In genomic region chr2:85354286-85355072, GRCh38 we compare ENCODE assay signal across 8 cellular contexts. TPM values are rescaled to one million over a fixed set of nuclear protein-coding genes. Genes with fewer than 3 reads are reported as not detected.
DNase-seq lines count a peak whose midpoint lies in the region; ATAC-seq lines count a peak whose summit lies in the region.

ELMOD3 (plus strand) TSS chr2:85354769; CDS start chr2:85357199, 2,430 bp downstream.
RETSAT (minus strand) TSS chr2:85354528; CDS start chr2:85354507, 21 bp downstream.

- no peaks in the 10 kb centered on the region for H3K27me3 Mint-ChIP-seq in dendritic cell treated with granulocyte-macrophage colony-stimulating factor and Interleukin-4, amounts not matched to agents 40 ng/mL and 50 ng/mL, for 4 days

- peaks cover 42% of the 10 kb centered on the region for H3K4me1 Mint-ChIP-seq in dendritic cell treated with granulocyte-macrophage colony-stimulating factor and Interleukin-4, amounts not matched to agents 40 ng/mL and 50 ng/mL, for 4 days (ENCODE audit: low read depth)

- intact Hi-C loops in dendritic cell treated with granulocyte-macrophage colony-stimulating factor and Interleukin-4, amounts not matched to agents 40 ng/mL and 50 ng/mL, for 4 days (cut with micrococcal nuclease), result loop anchor here (1.0 kb wide), 1 partner anchor 26 kb away; no protein-coding TSS in a partner anchor

- DNase-seq in C1 segment of cervical spinal cord (lab: John Stamatoyannopoulos, UW) (peak; percentile 70 to 98 (median 94)), NCI-H748 treated with DMSO at 0.1 percent for 48 hours (lab: John Stamatoyannopoulos, UW) (peak; percentile 89), left lobe of liver (ENCODE audit: low spot score) (peak; percentile 98)
- DNase-seq in activated CD4-positive, alpha-beta T cell treated with anti-CD3 and anti-CD28 coated beads, Interleukin-2, amount 50 U/mL, for 24 hours (ENCODE audit: low read depth in 1 of 2, low spot score in 1 of 2), result peak; percentile 78 to 97
- DNase-seq in stimulated activated CD4-positive, alpha-beta T cell treated with anti-CD3 and anti-CD28 coated beads, Interleukin-2, amount 100 ng/mL, for 4 hours (ENCODE audit: low read depth), result peak; percentile 95

- H3K36me3 Mint-ChIP-seq in dendritic cell treated with granulocyte-macrophage colony-stimulating factor and Interleukin-4, amounts not matched to agents 40 ng/mL and 50 ng/mL, for 4 days (ENCODE audit: low read depth), result peaks cover 74% of the 10 kb centered on the region

- peak within 1 kb of the TSS; percentile 98 for H3K4me3 Mint-ChIP-seq in dendritic cell treated with granulocyte-macrophage colony-stimulating factor and Interleukin-4, amounts not matched to agents 40 ng/mL and 50 ng/mL, for 4 days

- peak; percentile 97 for ATAC-seq in GM19372 (IDR thresholded peaks at IDR 0.05; ENCODE audit: low read depth, unreplicated experiment)
- ATAC-seq in HG03558 (IDR thresholded peaks at IDR 0.05; ENCODE audit: extremely low read depth, unreplicated experiment), result peak; percentile 91
- ATAC-seq in left lobe of liver, result peak; percentile 95

- no peaks in the 10 kb centered on the region for H3K9me3 Mint-ChIP-seq in dendritic cell treated with granulocyte-macrophage colony-stimulating factor and Interleukin-4, amounts not matched to agents 40 ng/mL and 50 ng/mL, for 4 days

- H3K27ac Mint-ChIP-seq in dendritic cell treated with granulocyte-macrophage colony-stimulating factor and Interleukin-4, amounts not matched to agents 40 ng/mL and 50 ng/mL, for 4 days, result peak within 1 kb of the TSS; percentile 96

RNA-seq across cellular contexts. Expression of gene ELMOD3, which starts in this region (rescaled TPM):
- total RNA-seq in left lobe of liver, result 12.7 TPM

RNA-seq across cellular contexts. Expression of gene RETSAT, which starts in this region (rescaled TPM):
- total RNA-seq in left lobe of liver, result 113 TPM

Comparison
In these comparisons a context has a peak if more than half of its experiments do, and no peak if none do; other contexts are left out.
1. Peak in every context shown above with its lines: DNase-seq and ATAC-seq.